Comparison of ENCODE assay signal across 8 cellular contexts in the genomic region with DNA sequence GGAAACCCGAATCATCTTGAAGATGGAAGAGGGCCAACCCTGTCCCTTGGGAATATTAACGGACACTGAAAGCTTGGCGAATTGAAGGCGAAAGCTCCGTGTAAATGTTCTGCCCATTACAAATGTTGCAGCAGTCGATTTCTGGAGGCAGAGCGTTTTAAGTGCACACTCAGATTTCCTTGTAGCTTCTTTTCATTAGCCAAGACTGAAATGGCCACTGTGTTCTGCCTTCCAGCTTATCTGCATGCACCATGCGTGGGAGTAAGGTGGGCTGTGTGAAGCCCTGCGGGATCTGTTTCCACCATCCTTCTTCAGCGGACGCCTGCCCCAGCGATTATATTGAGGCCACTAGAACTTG. TPM values are rescaled to one million over a fixed set of nuclear protein-coding genes. Genes with fewer than 3 reads are reported as not detected.
DNase-seq lines count a peak whose midpoint lies in the region; ATAC-seq and TF ChIP-seq lines count a peak whose summit lies in the region.

No MANE protein-coding gene starts in this region.

- BruUV-seq in Caco-2 (replicated peaks; lab: Mats Ljungman, UMichigan), result no TSS peak

- in situ Hi-C loops in brain microvascular endothelial cell (cut with HindIII; ENCODE audit: low pct_ligation_motif_present, low sequenced_read_pairs), result no loop called here

- TF ChIP-seq CTCF in Caco-2 (IDR thresholded peaks at IDR 0.05; ENCODE audit: insufficient read depth in 1 of 2, low read depth in 1 of 2, low read length in 1 of 2, severe bottlenecking in 1 of 2, unreplicated experiment in 1 of 2) (no peak), brain microvascular endothelial cell (IDR thresholded peaks at IDR 0.05; ENCODE audit: low read depth, low read length, missing control alignments) (no peak), osteoblast (IDR thresholded peaks at IDR 0.05; ENCODE audit: extremely low read depth, low read depth, low read length) (no peak), vagina (IDR thresholded peaks at IDR 0.05) (no peak)

- H3K4me2 ChIP-seq in osteoblast (ENCODE audit: insufficient read depth, low read length), result peak overlapping the region; percentile 98

- H4K20me1 ChIP-seq in osteoblast (ENCODE audit: insufficient read depth, low read length), result no peaks in the 10 kb centered on the region

- CTCF ChIA-PET in Caco-2 (lab: Charles Lee), result no interaction called here

- peak overlapping the region; percentile 94 for H3K27ac Mint-ChIP-seq in Caco-2 (ENCODE audit: unreplicated experiment)

- no peak for ATAC-seq in GM19351 (IDR thresholded peaks at IDR 0.05; ENCODE audit: unreplicated experiment)

- DNase-seq in Caco-2 (no peak), LHCN-M2 (ENCODE audit: low read depth) (peak; percentile 42), brain microvascular endothelial cell (peak; percentile 18), osteoblast (ENCODE audit: insufficient read length, low spot score, missing footprints) (peak; percentile 50), vagina (ENCODE audit: extremely low spot score in 2 of 2) (no peak), SKM-1 treated with dmso at 0.1 percent for 144 hours (lab: John Stamatoyannopoulos, UW; ENCODE audit: unreplicated experiment) (no peak), T-helper 1 cell (no peak)

- H3K79me2 ChIP-seq in osteoblast (ENCODE audit: insufficient read depth, low read length), result peaks cover 32% of the 10 kb centered on the region

- H3K4me1 ChIP-seq in Caco-2 (peaks cover 12% of the 10 kb centered on the region), osteoblast (ENCODE audit: insufficient read depth, low read length) (peaks cover 19% of the 10 kb centered on the region), vagina (peaks cover 20% of the 10 kb centered on the region)

- intact Hi-C loops in Caco-2 (cut with micrococcal nuclease; ENCODE audit: unreplicated experiment) (loop anchor here (10.0 kb wide), 1 partner anchor 471 kb away; no protein-coding TSS in a partner anchor), vagina (cut with DNase I) (no loop called here)

- no peaks in the 10 kb centered on the region for H3K9me3 ChIP-seq in Caco-2
- no peaks in the 10 kb centered on the region for H3K9me3 ChIP-seq in osteoblast (ENCODE audit: low read depth, low read length)
- H3K9me3 ChIP-seq in vagina, result no peaks in the 10 kb centered on the region

- H3K27me3 ChIP-seq in Caco-2 (replicated peaks; ENCODE audit: control insufficient read depth, insufficient read depth, low read length), result no peaks in the 10 kb centered on the region
- H3K27me3 ChIP-seq in brain microvascular endothelial cell (replicated peaks), result no peaks in the 10 kb centered on the region
- no peaks in the 10 kb centered on the region for H3K27me3 ChIP-seq in osteoblast (ENCODE audit: insufficient read depth, low read length)
- no peaks in the 10 kb centered on the region for H3K27me3 ChIP-seq in vagina

- no peak for TF ChIP-seq POLR2A in vagina (IDR thresholded peaks at IDR 0.05)

- H3K27ac ChIP-seq in brain microvascular endothelial cell (no peak overlapping the region), osteoblast (ENCODE audit: low read depth, low read length) (no peak overlapping the region), vagina (no peak overlapping the region)

- H3K4me3 Mint-ChIP-seq in Caco-2 (ENCODE audit: unreplicated experiment), result peak overlapping the region; percentile 82

- peaks cover 12% of the 10 kb centered on the region for H3K4me1 Mint-ChIP-seq in Caco-2 (ENCODE audit: low read depth, unreplicated experiment)

- peaks cover 14% of the 10 kb centered on the region for H3K36me3 Mint-ChIP-seq in Caco-2 (ENCODE audit: insufficient read depth, unreplicated experiment)

- H3K9me3 Mint-ChIP-seq in Caco-2 (ENCODE audit: unreplicated experiment), result peaks cover 9% of the 10 kb centered on the region

- H2AFZ ChIP-seq in osteoblast (ENCODE audit: low read length), result peak overlapping the region; percentile 6

- H3K27me3 Mint-ChIP-seq in Caco-2 (ENCODE audit: insufficient read depth, unreplicated experiment), result peaks cover 2% of the 10 kb centered on the region

- no peaks in the 10 kb centered on the region for H3K36me3 ChIP-seq in Caco-2 (ENCODE audit: control insufficient read depth, insufficient read depth, low read length)
- no peaks in the 10 kb centered on the region for H3K36me3 ChIP-seq in brain microvascular endothelial cell (replicated peaks)
- no peaks in the 10 kb centered on the region for H3K36me3 ChIP-seq in osteoblast (ENCODE audit: insufficient read depth, low read length)
- no peaks in the 10 kb centered on the region for H3K36me3 ChIP-seq in vagina

- POLR2A ChIA-PET in Caco-2 (lab: Charles Lee), result no interaction called here

- H3K4me3 ChIP-seq in Caco-2 (ENCODE audit: low read depth, low read length) (no peak overlapping the region), brain microvascular endothelial cell (ENCODE audit: low read depth, low read length) (no peak overlapping the region), osteoblast (ENCODE audit: insufficient read depth, low read length) (peak overlapping the region; percentile 85), vagina (no peak overlapping the region)

RNA-seq across cellular contexts. Expression of gene SMIM20, which starts 1.3 kb away (rescaled TPM):
- total RNA-seq in Caco-2 (2022) (18.5 and 20.1 TPM in 2 replicates), LHCN-M2 (2014; rRNA removed) (33.6 and 41.1 TPM in 2 replicates), osteoblast (34.7 and 41.3 TPM in 2 replicates), vagina (12.8 TPM)
- 30.7 TPM for polyA plus RNA-seq in LHCN-M2 (2012)

RNA-seq across cellular contexts. Expression of gene SEL1L3, which starts 52.5 kb away (rescaled TPM):
- total RNA-seq in Caco-2 (2022), result 15.3 and 15.7 TPM in 2 replicates
- 3.9 and 5.0 TPM in 2 replicates for total RNA-seq in LHCN-M2 (2014; rRNA removed)
- polyA plus RNA-seq in LHCN-M2 (2012), result 7.6 TPM
- 66.6 and 83.6 TPM in 2 replicates for total RNA-seq in osteoblast
- 8.3 TPM for total RNA-seq in vagina

Comparison
In these comparisons a context has a peak if more than half of its experiments do, and no peak if none do; other contexts are left out.
1. DNase-seq: peak in LHCN-M2 (single experiment), brain microvascular endothelial cell (single experiment) and osteoblast (single experiment); none in Caco-2 (0 of 2), vagina (0 of 2), SKM-1 treated with dmso at 0.1 percent for 144 hours (single experiment) and T-helper 1 cell (0 of 5).